In the genomic region with DNA sequence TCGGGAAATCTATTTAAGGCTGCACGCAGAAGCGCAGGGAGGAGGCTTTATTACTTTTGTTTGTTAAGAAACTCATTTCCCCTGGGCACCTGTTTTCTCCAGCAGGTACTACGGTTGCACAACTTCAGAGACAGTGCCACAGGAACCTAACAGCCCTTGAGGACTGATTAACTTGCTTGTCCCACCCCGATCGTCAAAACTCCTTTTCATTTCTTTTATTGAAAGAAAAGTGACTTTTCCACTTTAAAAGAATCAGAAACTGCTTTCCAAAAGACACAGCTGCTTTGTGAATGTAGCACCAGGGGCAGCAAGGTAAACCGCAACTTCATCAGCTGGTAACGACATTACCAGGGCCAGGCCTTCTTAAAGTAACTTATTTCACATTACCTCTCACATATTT, we compare ENCODE assay signal across 1 cellular context.
TF ChIP-seq lines count a peak whose summit lies in the region.

No MANE protein-coding gene starts in this region.

TF ChIP-seq in WTC11, 78 proteins besides CTCF, POLR2A, EP300 and RAD21 (continued from another document):
- TF ChIP-seq, protein P1, sequence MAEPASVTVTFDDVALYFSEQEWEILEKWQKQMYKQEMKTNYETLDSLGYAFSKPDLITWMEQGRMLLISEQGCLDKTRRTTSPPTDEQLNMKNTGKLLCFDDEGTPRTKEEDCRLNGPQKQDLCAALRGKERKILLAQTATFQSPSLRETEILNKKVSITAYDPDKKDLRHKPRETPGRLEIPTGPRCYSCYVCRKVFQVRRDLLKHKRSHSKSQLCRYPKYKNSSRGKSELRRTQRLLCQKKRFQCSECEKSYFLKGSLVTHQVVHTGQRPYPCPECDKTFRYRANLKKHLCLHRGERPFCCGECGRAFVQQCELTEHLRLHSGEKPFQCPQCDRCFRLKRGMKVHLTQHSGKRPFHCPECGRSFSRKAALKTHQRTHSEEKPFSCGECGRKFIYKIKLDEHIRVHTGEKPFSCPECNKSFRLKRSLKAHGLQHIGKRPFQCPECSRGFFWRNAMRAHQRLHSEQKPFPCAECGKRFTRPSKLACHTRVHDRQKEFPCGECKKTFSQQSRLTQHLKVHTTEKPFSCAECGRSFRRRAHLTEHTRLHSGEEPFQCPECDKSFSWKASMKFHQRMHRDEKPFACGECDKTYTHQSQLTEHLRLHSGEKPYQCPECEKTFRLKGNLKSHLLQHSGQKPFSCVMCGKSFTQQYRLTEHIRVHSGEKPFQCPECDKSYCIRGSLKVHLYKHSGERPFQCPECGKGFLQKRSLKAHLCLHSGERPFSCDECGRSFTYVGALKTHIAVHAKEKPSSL (CRISPR knock-in tag; conservative IDR thresholded peaks at IDR 0.05) = no peak
